In the genomic region with DNA sequence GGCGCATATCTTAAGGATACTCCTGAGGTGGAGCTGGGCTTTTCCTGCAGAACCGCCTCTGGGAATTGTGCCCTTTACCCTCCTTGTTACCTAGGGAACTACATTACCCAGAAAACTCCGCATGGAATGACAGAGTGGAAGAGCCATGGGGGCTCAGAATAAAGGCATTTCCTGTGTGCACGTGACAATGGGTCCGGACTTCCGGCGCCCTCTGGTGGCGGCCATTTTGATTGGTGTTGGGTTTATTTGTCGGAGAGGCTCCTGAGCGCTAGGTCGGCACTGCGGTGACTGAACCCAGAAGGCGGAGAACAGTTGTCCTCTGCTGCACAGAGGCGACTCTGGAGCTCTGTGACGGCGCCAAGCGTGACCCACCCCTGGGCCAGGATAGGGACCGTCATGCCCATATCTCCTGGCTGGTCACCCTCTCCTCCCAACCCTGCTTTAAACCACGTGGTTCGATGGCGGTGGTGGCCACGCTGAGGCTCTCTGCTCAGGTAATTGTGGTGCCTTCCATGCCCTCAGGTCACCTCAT, we compare ENCODE assay signal across 8 cellular contexts. TPM values are rescaled to one million over a fixed set of nuclear protein-coding genes. Genes with fewer than 3 reads are reported as not detected.
DNase-seq lines count a peak whose midpoint lies in the region; ATAC-seq and TF ChIP-seq lines count a peak whose summit lies in the region.

A gene (plus strand): TSS at position 229 of the 532 bp plus-strand sequence. CDS start 230 bp downstream, at position 459.

- TF ChIP-seq POLR2A in adrenal gland (IDR thresholded peaks at IDR 0.05) (no peak), heart left ventricle (IDR thresholded peaks at IDR 0.05) (peak in 1 of 2 donors; percentile 25)

- 33 to 58% (median 40%) methylated on average over 5 to 22 of the region's 22 CpGs for WGBS in adrenal gland, 4 donors
- WGBS in heart left ventricle, 4 donors: 16 to 28% (median 23%) methylated on average over 19 to 22 of the region's 22 CpGs

- H3K4me3 ChIP-seq in adrenal gland (peak within 1 kb of the TSS in 1 of 4 donors; percentile 45), heart left ventricle (peak within 1 kb of the TSS; percentile 13 to 73 (median 52))

- no peaks in the 10 kb centered on the region for H3K27me3 ChIP-seq in adrenal gland
- no peaks in the 10 kb centered on the region for H3K27me3 ChIP-seq in heart left ventricle

- TF ChIP-seq CTCF in adrenal gland (IDR thresholded peaks at IDR 0.05) (peak in 4 of 6 experiments; percentile 5 to 44 (median 38)), heart left ventricle (IDR thresholded peaks at IDR 0.05) (peak in 11 of 12 donors; percentile 14 to 67 (median 43))

- H3K36me3 ChIP-seq in adrenal gland (replicated peaks in 1 of 2) (no peaks in the 10 kb centered on the region), heart left ventricle (peaks cover 0 to 5% (median 0%) of the 10 kb centered on the region in 9 donors)

- intact Hi-C loops in adrenal gland (cut with DNase I) (no loop called here), heart left ventricle (cut with DNase I) (no loop called here)

- DNase-seq in D341Med (ENCODE audit: low spot score): peak; percentile 57
- DNase-seq in NCI-H82 (lab: John Stamatoyannopoulos, UW): peak; percentile 80
- peak in 6 of 7 donors; percentile 33 to 90 (median 52) for DNase-seq in adrenal gland
- peak; percentile 72 to 83 (median 76) for DNase-seq in heart left ventricle
- peak in 51 of 56 donors; percentile 6 to 88 (median 50) for DNase-seq in nucleus accumbens (lab: John Stamatoyannopoulos, UW)
- no peak for DNase-seq in LoVo (ENCODE audit: low spot score)

- H3K9me3 ChIP-seq in adrenal gland (replicated peaks in 1 of 3) (no peaks in the 10 kb centered on the region), heart left ventricle (no peaks in the 10 kb centered on the region)

- H3K27ac ChIP-seq in adrenal gland (peak within 1 kb of the TSS in 3 of 5 donors; percentile 47 to 73 (median 59)), heart left ventricle (peak within 1 kb of the TSS; percentile 34 to 83 (median 74))

- H3K4me1 ChIP-seq in adrenal gland (replicated peaks in 1 of 2): peaks cover 0 to 8% of the 10 kb centered on the region in 2 donors
- H3K4me1 ChIP-seq in heart left ventricle: peaks cover 0 to 31% (median 14%) of the 10 kb centered on the region in 12 donors

- ATAC-seq in heart left ventricle (peak; percentile 89 to 95 (median 92)), GM19324 (IDR thresholded peaks at IDR 0.05; ENCODE audit: low FRiP score, unreplicated experiment) (no peak), GM18867 (IDR thresholded peaks at IDR 0.05; ENCODE audit: unreplicated experiment) (no peak)

RNA-seq across cellular contexts. Expression of the gene that starts here (rescaled TPM):
- 10 to 100 TPM in 4 of 8 donors, 1 to 10 TPM in 4; 5.0 to 20.1 (median 9.6) TPM for total RNA-seq in adrenal gland
- polyA plus RNA-seq in adrenal gland: 1 to 10 TPM; 3.1 to 7.9 (median 7.4) TPM
- 1 to 10 TPM; 4.6 to 9.2 (median 6.5) TPM for total RNA-seq in heart left ventricle
- polyA plus RNA-seq in heart left ventricle: 1 to 10 TPM; 2.9 to 5.9 TPM

Comparison
In these comparisons a context has a peak if more than half of its experiments do, and no peak if none do; other contexts are left out.
1. ATAC-seq: peak in heart left ventricle (4 of 4); none in GM19324 (single experiment) and GM18867 (single experiment).